1 cellular context compared by ENCODE assay signal in genomic region chr11:65429069-65429681, GRCh38.
TF ChIP-seq lines count a peak whose summit lies in the region.

No MANE protein-coding gene starts in this region.

TF ChIP-seq in K562, 482 proteins besides CTCF, POLR2A, EP300 and RAD21 (continues in another document):
- no peak for TF ChIP-seq JUND (IDR thresholded peaks at IDR 0.05; ENCODE audit: borderline replicate concordance, low read depth, low read length)
- TF ChIP-seq JUND (tag; IDR thresholded peaks at IDR 0.05; ENCODE audit: borderline replicate concordance, low read depth, low read length), result no peak
- TF ChIP-seq ZNF609 (CRISPR knock-in tag; IDR thresholded peaks at IDR 0.05; ENCODE audit: borderline replicate concordance), result no peak
- TF ChIP-seq ATF1 (CRISPR knock-in tag; IDR thresholded peaks at IDR 0.05), result no peak
- no peak for TF ChIP-seq ATF1 (tag; IDR thresholded peaks at IDR 0.05)
- no peak for TF ChIP-seq PTRF (tag; IDR thresholded peaks at IDR 0.05)
- no peak for TF ChIP-seq ZNF589 (CRISPR knock-in tag; IDR thresholded peaks at IDR 0.05; ENCODE audit: low read depth)
- no peak for TF ChIP-seq FOXA1 (IDR thresholded peaks at IDR 0.05; ENCODE audit: borderline replicate concordance)
- TF ChIP-seq GTF2F1 (IDR thresholded peaks at IDR 0.05; ENCODE audit: low read depth, low read length), result no peak
- TF ChIP-seq ZNF274 (IDR thresholded peaks at IDR 0.05; ENCODE audit: borderline replicate concordance, low read depth, low read length), result no peak
- TF ChIP-seq ZBTB34 (CRISPR knock-in tag; IDR thresholded peaks at IDR 0.05), result no peak
- TF ChIP-seq ZNF277 (CRISPR knock-in tag; IDR thresholded peaks at IDR 0.05; ENCODE audit: borderline replicate concordance), result no peak
- TF ChIP-seq ZBTB9 (CRISPR knock-in tag; IDR thresholded peaks at IDR 0.05), result no peak
- TF ChIP-seq SIX5 (IDR thresholded peaks at IDR 0.05; ENCODE audit: borderline replicate concordance in 1 of 2, insufficient read depth in 1 of 2, low read depth in 1 of 2, low read length in 2 of 2), result no peak
- TF ChIP-seq ZBTB12 (CRISPR knock-in tag; IDR thresholded peaks at IDR 0.05), result no peak
- TF ChIP-seq MEF2A (IDR thresholded peaks at IDR 0.05; ENCODE audit: control insufficient read depth, low read depth, low read length), result no peak
- no peak for TF ChIP-seq ZC3H4 (CRISPR knock-in tag; IDR thresholded peaks at IDR 0.05; ENCODE audit: borderline replicate concordance)
- no peak for TF ChIP-seq IRF2 (CRISPR knock-in tag; IDR thresholded peaks at IDR 0.05)
- peak; percentile 98 for TF ChIP-seq SUPT5H (IDR thresholded peaks at IDR 0.05)
- TF ChIP-seq MCM5 (IDR thresholded peaks at IDR 0.05; ENCODE audit: low read depth), result no peak
- TF ChIP-seq RUNX1 (IDR thresholded peaks at IDR 0.05; ENCODE audit: low read depth), result peak; percentile 76; the same call in 1 of the 2 replicates
- TF ChIP-seq ZFP36 (IDR thresholded peaks at IDR 0.05; ENCODE audit: low read depth, low read length, partially characterized antibody), result no peak
- no peak for TF ChIP-seq KDM2B (CRISPR knock-in tag; IDR thresholded peaks at IDR 0.05)
- no peak for TF ChIP-seq ZBTB43 (CRISPR knock-in tag; IDR thresholded peaks at IDR 0.05)
- peak; percentile 28 for TF ChIP-seq U2AF1 (optimal IDR thresholded peaks at IDR 0.05; ENCODE audit: low read depth, low read length)
- TF ChIP-seq ETV5 (CRISPR knock-in tag; IDR thresholded peaks at IDR 0.05; ENCODE audit: low read depth), result no peak
- TF ChIP-seq RFX7 (CRISPR knock-in tag; IDR thresholded peaks at IDR 0.05), result no peak
- no peak for TF ChIP-seq PURB (CRISPR knock-in tag; IDR thresholded peaks at IDR 0.05; ENCODE audit: low read depth)
- no peak for TF ChIP-seq ZSCAN29 (IDR thresholded peaks at IDR 0.05)
- TF ChIP-seq ZNF134 (CRISPR knock-in tag; conservative IDR thresholded peaks at IDR 0.05), result no peak
- no peak for TF ChIP-seq HDAC8 (tag; IDR thresholded peaks at IDR 0.05)
- TF ChIP-seq POLR2H (tag; IDR thresholded peaks at IDR 0.05; ENCODE audit: low read depth), result peak; percentile 62; the same call in 1 of the 2 replicates
- no peak for TF ChIP-seq YBX1 (IDR thresholded peaks at IDR 0.05)
- TF ChIP-seq MED1 (CRISPR knock-in tag; IDR thresholded peaks at IDR 0.05; ENCODE audit: borderline replicate concordance), result no peak
- TF ChIP-seq RCOR1 (IDR thresholded peaks at IDR 0.05; ENCODE audit: borderline replicate concordance in 1 of 2, low read depth in 2 of 2, low read length in 2 of 2), result no peak
- no peak for TF ChIP-seq NELFE (IDR thresholded peaks at IDR 0.05; ENCODE audit: insufficient read depth, insufficient read length)
- no peak for TF ChIP-seq HNRNPK (IDR thresholded peaks at IDR 0.05; ENCODE audit: low read depth, low read length, poor library complexity, severe bottlenecking)
- TF ChIP-seq EGR1 (conservative IDR thresholded peaks at IDR 0.05), result no peak
- no peak for TF ChIP-seq HMGN3 (IDR thresholded peaks at IDR 0.05; ENCODE audit: borderline replicate concordance, extremely low read depth, insufficient read length, low read depth, low read length)
- 0 out of 2 replicates have a peak, but pooled peaks have one; percentile 15 for TF ChIP-seq MTA3 (IDR thresholded peaks at IDR 0.05; ENCODE audit: borderline replicate concordance)
- no peak for TF ChIP-seq TRIM28 (IDR thresholded peaks at IDR 0.05)
- TF ChIP-seq CUX1 (CRISPR knock-in tag; IDR thresholded peaks at IDR 0.05), result no peak
- no peak for TF ChIP-seq SNAPC5 (CRISPR knock-in tag; IDR thresholded peaks at IDR 0.05)
- no peak for TF ChIP-seq ZNF431 (CRISPR knock-in tag; IDR thresholded peaks at IDR 0.05)
- TF ChIP-seq POLR2B (IDR thresholded peaks at IDR 0.05; ENCODE audit: low read depth, partially characterized antibody), result peak; percentile 99
